In genomic region chr16:56788435-56788834, GRCh38 we compare ENCODE assay signal across 31 cellular contexts.
"Had no signal": no experiment of that assay in that cellular context is flagged by ENCODE, and none has a peak within 500 bp of the region (broad histone marks: within the 10 kb centered on the region; RNA-seq: fewer than 3 reads in every experiment).

No MANE protein-coding gene starts in this region.

- H3K9me3 Mint-ChIP-seq: activated CD4-positive, alpha-beta T cell treated with anti-CD3 and anti-CD28 coated beads, Interleukin-2, amount 10 ng/mL, durations not matched to agents 7 days and 5 days; activated naive CD4-positive, alpha-beta T cell treated with anti-CD3 and anti-CD28 coated beads for 36 hours; activated naive CD4-positive, alpha-beta T cell treated with anti-CD3 and anti-CD28 coated beads, Interleukin-2, amount 50 U/mL, for 72 hours; activated T-cell treated with anti-CD3 and anti-CD28 coated beads, Interleukin-2, amount 50 U/mL, for 24 hours; activated T-helper 2 cell treated with anti-CD3 and anti-CD28 coated beads, Interferon-gamma antibody, Interleukin-2, Interleukin-4, amounts not matched to agents 10 μg/mL and 5 μg/mL and 100 μg/mL, durations not matched to agents 14 hours and 24 hours and 36 hours; T-cell had no signal

- H3K36me3 Mint-ChIP-seq: activated naive CD4-positive, alpha-beta T cell treated with anti-CD3 and anti-CD28 coated beads, Interleukin-2, amount 50 U/mL, for 72 hours; T-cell had no signal

- H3K27me3 ChIP-seq: adrenal gland, body of pancreas, breast epithelium, Peyer's patch had no signal

- H3K36me3 ChIP-seq: adrenal gland, breast epithelium, Peyer's patch, WERI-Rb-1 had no signal

- H3K4me3 ChIP-seq: adrenal gland, body of pancreas, breast epithelium, K562, Peyer's patch had no signal

- H3K4me1 ChIP-seq: adrenal gland, body of pancreas, breast epithelium, Peyer's patch had no signal

- DNase-seq: activated CD4-positive, alpha-beta T cell treated with anti-CD3 and anti-CD28 coated beads, Interleukin-2, amount 10 ng/mL, durations not matched to agents 7 days and 5 days; activated CD4-positive, alpha-beta T cell treated with anti-CD3 and anti-CD28 coated beads, Interleukin-2, amount 50 U/mL, for 48 hours; activated CD8-positive, alpha-beta T cell treated with anti-CD3 and anti-CD28 coated beads, Interleukin-2, amount 10 ng/mL, durations not matched to agents 7 days and 5 days; activated gamma-delta T cell treated with Interleukin-2 at 50 U/mL for 16 hours; activated naive CD4-positive, alpha-beta T cell treated with anti-CD3 and anti-CD28 coated beads for 36 hours; activated T-cell treated with anti-CD3 and anti-CD28 coated beads, Interleukin-2, amount 50 U/mL, for 24 hours; adrenal gland; body of pancreas; caudate nucleus; Kasumi-1; NCI-H1092 treated with DMSO at 0.1 percent for 48 hours; NCI-H146; NCI-H187; NCI-H2029 treated with DMSO at 0.1 percent for 48 hours; NCI-H2107; NCI-H2171; NCI-H510A; NCI-H526; NCI-H748 treated with DMSO at 0.1 percent for 48 hours; NK-92 treated with Interleukin-12 subunit alpha and Interleukin-12 subunit beta, amount 100 ng/mL, for 24 hours; PC-3; Peyer's patch; SIG-M5; T-cell; T-helper 17 cell had no signal

- H3K27ac Mint-ChIP-seq: activated CD4-positive, alpha-beta T cell treated with anti-CD3 and anti-CD28 coated beads, Interleukin-2, amount 10 ng/mL, durations not matched to agents 7 days and 5 days; activated CD8-positive, alpha-beta T cell treated with anti-CD3 and anti-CD28 coated beads, Interleukin-2, amount 10 ng/mL, durations not matched to agents 7 days and 5 days; activated naive CD4-positive, alpha-beta T cell treated with anti-CD3 and anti-CD28 coated beads for 36 hours; activated naive CD4-positive, alpha-beta T cell treated with anti-CD3 and anti-CD28 coated beads, Interleukin-2, amount 50 U/mL, for 72 hours; activated T-cell treated with anti-CD3 and anti-CD28 coated beads, Interleukin-2, amount 50 U/mL, for 24 hours; activated T-helper 2 cell treated with anti-CD3 and anti-CD28 coated beads, Interferon-gamma antibody, Interleukin-2, Interleukin-4, amounts not matched to agents 10 μg/mL and 5 μg/mL and 100 μg/mL, durations not matched to agents 14 hours and 24 hours and 36 hours; T-cell; T-helper 17 cell had no signal

- H3K27me3 Mint-ChIP-seq: activated CD4-positive, alpha-beta T cell treated with anti-CD3 and anti-CD28 coated beads, Interleukin-2, amount 10 ng/mL, durations not matched to agents 7 days and 5 days; activated T-cell treated with anti-CD3 and anti-CD28 coated beads, Interleukin-2, amount 50 U/mL, for 24 hours; T-cell; T-helper 17 cell had no signal

- H3K27ac ChIP-seq: adrenal gland, body of pancreas, breast epithelium, Peyer's patch, RWPE1, WERI-Rb-1 had no signal

- H3K4me3 Mint-ChIP-seq: activated CD4-positive, alpha-beta T cell treated with anti-CD3 and anti-CD28 coated beads, Interleukin-2, amount 10 ng/mL, durations not matched to agents 7 days and 5 days; activated CD8-positive, alpha-beta T cell treated with anti-CD3 and anti-CD28 coated beads, Interleukin-2, amount 10 ng/mL, durations not matched to agents 7 days and 5 days; activated naive CD4-positive, alpha-beta T cell treated with anti-CD3 and anti-CD28 coated beads for 36 hours; activated T-cell treated with anti-CD3 and anti-CD28 coated beads, Interleukin-2, amount 50 U/mL, for 24 hours; T-cell; T-helper 17 cell had no signal
